In the genomic region with DNA sequence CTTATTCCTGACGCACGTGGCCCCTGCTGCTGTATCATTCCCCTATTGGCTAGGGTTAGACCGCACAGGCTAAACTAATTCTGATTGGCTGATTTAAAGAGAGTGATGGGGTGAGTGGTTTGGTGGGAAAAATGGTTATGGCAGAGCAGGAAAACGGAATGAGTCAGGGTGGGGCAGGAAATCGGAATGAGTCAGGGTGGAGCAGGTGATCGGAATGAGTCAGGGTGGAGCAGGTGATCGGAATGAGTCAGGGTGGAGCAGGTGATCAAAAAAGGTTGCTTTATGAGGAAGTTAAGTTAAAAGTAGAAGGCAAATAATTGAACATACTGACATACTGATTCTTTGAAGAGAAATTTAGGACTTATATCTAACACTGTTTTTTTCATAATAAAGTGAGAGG, we compare ENCODE assay signal across 12 cellular contexts. TPM values are rescaled to one million over a fixed set of nuclear protein-coding genes. Genes with fewer than 3 reads are reported as not detected.
DNase-seq lines count a peak whose midpoint lies in the region; ATAC-seq, FAIRE-seq and TF ChIP-seq lines count a peak whose summit lies in the region.
"Not testable (repeated sequence)": the region's sequence is repeated elsewhere in the genome, so short reads cannot be mapped to it uniquely, and the experiment has no call there.
"Had no signal": no experiment of that assay in that cellular context is flagged by ENCODE, and none has a peak within 500 bp of the region (broad histone marks: within the 10 kb centered on the region; RNA-seq: fewer than 3 reads in every experiment).

No MANE protein-coding gene starts in this region.

- not testable (repeated sequence) for TF ChIP-seq POLR2A in GM12878 (IDR thresholded peaks at IDR 0.05; ENCODE audit: low read depth, low read length)

- RAD21 ChIA-PET in GM12878 (lab: Charles Lee; ENCODE audit: unreplicated experiment) = interaction anchor here (2.2 kb wide), 1 partner anchor 9 kb away, joined by 6 read pairs; no protein-coding TSS in a partner anchor

- peak overlapping the region; percentile 71 to 94 (median 76); a peak in 20 of 22 replicates for H3K4me2 ChIP-seq in BLaER1 treated with 17β-estradiol and CSF1 and Interleukin-3, amounts not matched to agents 10 nM and 100 nM
- not testable (repeated sequence) for H3K4me2 ChIP-seq in GM12878 (ENCODE audit: control insufficient read depth, insufficient read depth)

- SMC1A ChIA-PET in GM12878 (lab: Charles Lee; ENCODE audit: uncharacterized antibody, unreplicated experiment) = interaction anchor here (0.9 to 1.1 kb wide), 2 partner anchors 9 to 406 kb away, joined by 3 read pairs; no protein-coding TSS in a partner anchor

- peak; percentile 23 for ATAC-seq in GM12878
- peak; percentile 52 for ATAC-seq in foreskin keratinocyte

- CTCF ChIA-PET in RWPE1 (lab: Yijun Ruan, JAX) = not testable (repeated sequence)
- CTCF ChIA-PET in GM12878 (lab: Yijun Ruan, JAX) = interaction anchor here (0.6 to 1.4 kb wide), 3 partner anchors 9 to 22 kb away, joined by 3 to 5 read pairs (median 3); no protein-coding TSS in a partner anchor

- not testable (repeated sequence) for H3K79me2 ChIP-seq in GM12878 (ENCODE audit: control insufficient read depth, insufficient read depth, low read length)

- H3K27me3 ChIP-seq in BLaER1 treated with 17β-estradiol and CSF1 and Interleukin-3, amounts not matched to agents 10 nM and 100 nM = peaks cover 0 to 22% (median 0%) of the 10 kb centered on the region in 11 experiments; a peak in 8 of 22 replicates
- H3K27me3 ChIP-seq in GM12878 (replicated peaks in 1 of 2; ENCODE audit: control insufficient read depth in 2 of 2, insufficient read depth in 2 of 2, low read length in 1 of 2); foreskin keratinocyte: not testable (repeated sequence)

- peaks cover 73 to 78% (median 76%) of the 10 kb centered on the region in 10 experiments for H3K4me1 ChIP-seq in BLaER1 treated with 17β-estradiol and CSF1 and Interleukin-3, amounts not matched to agents 10 nM and 100 nM
- peaks cover 15% of the 10 kb centered on the region for H3K4me1 ChIP-seq in GM12878 (ENCODE audit: control insufficient read depth, insufficient read depth, low read length)
- H3K4me1 ChIP-seq in foreskin keratinocyte = not testable (repeated sequence)

- not testable (repeated sequence) for TF ChIP-seq EP300 in GM12878 (IDR thresholded peaks at IDR 0.05; ENCODE audit: borderline replicate concordance in 1 of 2, control insufficient read depth in 1 of 2, low read depth in 2 of 2, low read length in 2 of 2)

- peak overlapping the region in 9 of 11 experiments; percentile 75 to 89 (median 84); a peak in 16 of 22 replicates for H3K27ac ChIP-seq in BLaER1 treated with 17β-estradiol and CSF1 and Interleukin-3, amounts not matched to agents 10 nM and 100 nM
- H3K27ac ChIP-seq in RWPE1 = peak overlapping the region; percentile 47; the same call in 1 of the 2 replicates
- H3K27ac ChIP-seq in GM12878 (ENCODE audit: control insufficient read depth, insufficient read depth) = not testable (repeated sequence)
- H3K27ac ChIP-seq in foreskin keratinocyte = peak overlapping the region; percentile 57

- 0 out of 22 replicates have a peak overlapping the region, but pooled peaks of 1 of the 11 experiments have one; percentile 71 for H3K9ac ChIP-seq in BLaER1 treated with 17β-estradiol and CSF1 and Interleukin-3, amounts not matched to agents 10 nM and 100 nM
- H3K9ac ChIP-seq in GM12878 (ENCODE audit: control insufficient read depth, insufficient read depth, low read length) = not testable (repeated sequence)

- not testable (repeated sequence) for BruUV-seq in GM12878 (replicated peaks; lab: Mats Ljungman, UMichigan)

- POLR2A ChIA-PET in RWPE1 (lab: Yijun Ruan, JAX; ENCODE audit: low non-redundant PET); GM12878 (lab: Charles Lee): not testable (repeated sequence)

- H2AFZ ChIP-seq in GM12878 (ENCODE audit: control insufficient read depth, low read depth, low read length) = not testable (repeated sequence)

- H3K4me3 ChIP-seq in BLaER1 treated with 17β-estradiol and CSF1 and Interleukin-3, amounts not matched to agents 10 nM and 100 nM; GM12878: not testable (repeated sequence)

- H4K20me1 ChIP-seq in BLaER1 treated with 17β-estradiol and CSF1 and Interleukin-3, amounts not matched to agents 10 nM and 100 nM; GM12878 (ENCODE audit: control insufficient read depth, insufficient read depth): not testable (repeated sequence)

- not testable (repeated sequence) for H3K9me3 ChIP-seq in BLaER1 treated with 17β-estradiol and CSF1 and Interleukin-3, amounts not matched to agents 10 nM and 100 nM (replicated peaks in 1 of 11); GM12878 (replicated peaks; ENCODE audit: control insufficient read depth, insufficient read depth, low read length)

- WGBS in GM12878 (ENCODE audit: insufficient coverage, insufficient replicate concordance, low lambda C conversion rate, missing lambda C conversion rate) = 17% methylated on average over 7 of the region's 7 CpGs

- not testable (repeated sequence) for H3K36me3 ChIP-seq in BLaER1 treated with 17β-estradiol and CSF1 and Interleukin-3, amounts not matched to agents 10 nM and 100 nM; GM12878 (ENCODE audit: control insufficient read depth in 2 of 2, insufficient read depth in 2 of 2, low read length in 1 of 2)

- not testable (repeated sequence) for TF ChIP-seq RAD21 in GM12878 (IDR thresholded peaks at IDR 0.05; ENCODE audit: insufficient read depth, low read depth, low read length)

- in situ Hi-C loops in GM12878 (cut with MboI) = not testable (repeated sequence)

- intact Hi-C loops in GM12878 (cut with micrococcal nuclease; ENCODE audit: unreplicated experiment) = not testable (repeated sequence)

- FAIRE-seq in GM12878 (lab: Jason Lieb, UNC) = peak; percentile 38

- DNase-seq in HT-29 (ENCODE audit: low spot score) (peak; percentile 58), foreskin keratinocyte (peak; percentile 25 to 28), renal cortical epithelial cell (ENCODE audit: low read depth) (peak; percentile 6)
- DNase-seq in RWPE1 (ENCODE audit: low spot score); GM12878 (ENCODE audit: low read depth, low spot score): not testable (repeated sequence)
- peak; percentile 11 to 28 for DNase-seq in activated CD4-positive, alpha-beta T cell treated with anti-CD3 and anti-CD28 coated beads, Interleukin-2, amount 50 U/mL, for 48 hours

- not testable (repeated sequence) for TF ChIP-seq CTCF in RWPE1 (conservative IDR thresholded peaks at IDR 0.05; ENCODE audit: low read depth); GM12878 (IDR thresholded peaks at IDR 0.05 in 2 of 3, conservative IDR thresholded peaks at IDR 0.05 in 1 of 3; ENCODE audit: control insufficient read depth in 2 of 3, extremely low read depth in 1 of 3, insufficient read depth in 1 of 3, low read depth in 3 of 3, low read length in 3 of 3); foreskin keratinocyte (conservative IDR thresholded peaks at IDR 0.05)

TF ChIP-seq in GM12878, 131 proteins besides CTCF, POLR2A, EP300 and RAD21 (continues in another document):
- 0 out of 2 replicates have a peak, but pooled peaks have one; percentile 20 for TF ChIP-seq FOXM1 (IDR thresholded peaks at IDR 0.05; ENCODE audit: low read depth, low read length)
- TF ChIP-seq ETV6 (conservative IDR thresholded peaks at IDR 0.05 in 1 of 2, IDR thresholded peaks at IDR 0.05 in 1 of 2; ENCODE audit: borderline replicate concordance in 1 of 2, low read depth in 1 of 2) = peak in 1 of 2 experiments; percentile 75; a peak in 2 of 4 replicates
- TF ChIP-seq CREM (IDR thresholded peaks at IDR 0.05; ENCODE audit: low read depth) = peak; percentile 46; the same call in 1 of the 2 replicates

RNA-seq across cellular contexts. Expression of gene ALLC, which starts 2.6 kb away (rescaled TPM):
- total RNA-seq in HT-29 (2014; rRNA removed; shearing (Covaris generic)) = not detected in 2 replicates
- not detected in 2 replicates for total RNA-seq in GM12878 (2013; cell fraction: nucleolus; rRNA removed)
- not detected in 2 replicates for total RNA-seq in GM12878 (2014; rRNA removed)
- total RNA-seq in GM12878 (2014; rRNA removed; fragmentation: Illumina TruSeq; extraction: Trizol) = not detected in 2 replicates
- total RNA-seq in GM12878 (2021) = not detected in 2 replicates
- polyA plus RNA-seq in GM12878 (2011; ENCODE audit: low read depth) = not detected
- polyA plus RNA-seq in GM12878 (2011; rRNA removed) = not detected in 2 replicates
- not detected in 2 replicates for polyA plus RNA-seq in GM12878 (2011; cell fraction: cytosol; rRNA removed)
- polyA plus RNA-seq in GM12878 (2011; cell fraction: nucleus; rRNA removed) = 0.06 and 0.18 TPM in 2 replicates
- polyA plus RNA-seq in GM12878 (2012) = not detected in 2 replicates
- not detected in 2 replicates for polyA plus RNA-seq in GM12878 (2014; fragmentation: Illumina TruSeq; extraction: Trizol)
- polyA plus RNA-seq in GM12878 (2014; fragmentation: Nextera tagmentation; extraction: Ambion mirVana) = under 1 TPM in 1 of 2 experiments, not detected in 1; 0.05 TPM
- polyA plus RNA-seq in GM12878 (2014; rRNA removed) = not detected in 2 replicates
- not detected for polyA plus RNA-seq in GM12878 (2016; fragmentation: Nextera tagmentation; extraction: Ambion mirVana)
- not detected in 2 replicates for polyA minus RNA-seq in GM12878 (2011; rRNA and poly(A)+ RNA removed)
- not detected in 2 replicates for polyA minus RNA-seq in GM12878 (2011; cell fraction: cytosol; rRNA and poly(A)+ RNA removed)
- polyA minus RNA-seq in GM12878 (2011; cell fraction: nucleus; rRNA and poly(A)+ RNA removed) = not detected in 2 replicates
- not detected in 2 replicates for total RNA-seq in foreskin keratinocyte
- not detected in 2 replicates for polyA plus RNA-seq in foreskin keratinocyte
- not detected in 2 replicates for total RNA-seq in renal cortical epithelial cell
- total RNA-seq: CD8-positive, alpha-beta T cell; H1; HFFc6; PC-9; Right ventricle myocardium superior had no signal
- polyA plus RNA-seq: H1 had no signal

RNA-seq across cellular contexts. Expression of gene DCDC2C, which starts 42.7 kb away (rescaled TPM):
- total RNA-seq in HT-29 (2014; rRNA removed; shearing (Covaris generic)) = not detected in 2 replicates
- total RNA-seq in GM12878 (2013; cell fraction: nucleolus; rRNA removed) = not detected in 2 replicates
- not detected in 2 replicates for total RNA-seq in GM12878 (2014; rRNA removed)
- total RNA-seq in GM12878 (2014; rRNA removed; fragmentation: Illumina TruSeq; extraction: Trizol) = not detected in 2 replicates
- not detected in 2 replicates for total RNA-seq in GM12878 (2021)
- polyA plus RNA-seq in GM12878 (2011; ENCODE audit: low read depth) = not detected
- polyA plus RNA-seq in GM12878 (2011; rRNA removed) = not detected in 2 replicates
- polyA plus RNA-seq in GM12878 (2011; cell fraction: cytosol; rRNA removed) = not detected in 2 replicates
- not detected in 2 replicates for polyA plus RNA-seq in GM12878 (2011; cell fraction: nucleus; rRNA removed)
- polyA plus RNA-seq in GM12878 (2012) = not detected in 2 replicates
- not detected in 2 replicates for polyA plus RNA-seq in GM12878 (2014; fragmentation: Illumina TruSeq; extraction: Trizol)
- not detected for polyA plus RNA-seq in GM12878 (2014; fragmentation: Nextera tagmentation; extraction: Ambion mirVana)
- polyA plus RNA-seq in GM12878 (2014; rRNA removed) = not detected in 2 replicates
- not detected for polyA plus RNA-seq in GM12878 (2016; fragmentation: Nextera tagmentation; extraction: Ambion mirVana)
- not detected in 2 replicates for polyA minus RNA-seq in GM12878 (2011; rRNA and poly(A)+ RNA removed)
- polyA minus RNA-seq in GM12878 (2011; cell fraction: cytosol; rRNA and poly(A)+ RNA removed) = not detected in 2 replicates
- polyA minus RNA-seq in GM12878 (2011; cell fraction: nucleus; rRNA and poly(A)+ RNA removed) = not detected in 2 replicates
- total RNA-seq in foreskin keratinocyte = not detected in 2 replicates
- not detected in 2 replicates for polyA plus RNA-seq in foreskin keratinocyte
- not detected in 2 replicates for total RNA-seq in renal cortical epithelial cell
- total RNA-seq: CD8-positive, alpha-beta T cell; H1; HFFc6; PC-9; Right ventricle myocardium superior had no signal
